Comparison of ENCODE assay signal across 10 cellular contexts in genomic region chr1:203744008-203744972, GRCh38. TPM values are rescaled to one million over a fixed set of nuclear protein-coding genes. Genes with fewer than 3 reads are reported as not detected.
DNase-seq lines count a peak whose midpoint lies in the region; ATAC-seq, FAIRE-seq and TF ChIP-seq lines count a peak whose summit lies in the region.
"Had no signal": no experiment of that assay in that cellular context is flagged by ENCODE, and none has a peak within 500 bp of the region (broad histone marks: within the 10 kb centered on the region; RNA-seq: fewer than 3 reads in every experiment).

No MANE protein-coding gene starts in this region.

- no peak for TF ChIP-seq CTCF in fibroblast of lung (conservative IDR thresholded peaks at IDR 0.05 in 1 of 2, IDR thresholded peaks at IDR 0.05 in 1 of 2; ENCODE audit: low read depth in 1 of 2, low read length in 2 of 2)
- TF ChIP-seq CTCF in pancreas (IDR thresholded peaks at IDR 0.05) = no peak
- TF ChIP-seq CTCF in osteocyte (IDR thresholded peaks at IDR 0.05) = no peak

- DNase-seq in activated CD4-positive, CD25-positive, alpha-beta regulatory T cell treated with anti-CD3 and anti-CD28 coated beads, Interleukin-2, amount 50 U/mL, for 72 hours = no peak
- DNase-seq in activated CD4-positive, alpha-beta T cell treated with anti-CD3 and anti-CD28 coated beads for 4 hours = peak; percentile 10 to 25
- DNase-seq in fibroblast of lung (ENCODE audit: low read depth in 2 of 2) (peak; percentile 50 to 66), pancreas (no peak), islet precursor cell (no peak), NCI-H1417 (lab: John Stamatoyannopoulos, UW) (no peak), osteocyte (ENCODE audit: extremely low spot score, unreplicated experiment) (no peak)

- peaks cover 11% of the 10 kb centered on the region for H3K36me3 ChIP-seq in fibroblast of lung (ENCODE audit: control insufficient read depth, insufficient read depth, low read length)
- peaks cover 0 to 5% (median 0%) of the 10 kb centered on the region in 3 donors for H3K36me3 ChIP-seq in pancreas

- H3K9ac ChIP-seq in fibroblast of lung (ENCODE audit: insufficient read depth, low read length) = no peak overlapping the region

- no peaks in the 10 kb centered on the region for H3K9me3 ChIP-seq in fibroblast of lung (ENCODE audit: control insufficient read depth, insufficient read depth, low read depth, low read length)
- H3K9me3 ChIP-seq in pancreas = no peaks in the 10 kb centered on the region
- H3K9me3 ChIP-seq: SJSA1 had no signal

- H3K4me3 Mint-ChIP-seq in osteocyte (ENCODE audit: unreplicated experiment) = no peak overlapping the region

- FAIRE-seq in pancreas (lab: Jason Lieb, UNC) = no peak
- FAIRE-seq: A204.1 had no signal

- H3K27me3 ChIP-seq in fibroblast of lung (ENCODE audit: control insufficient read depth, insufficient read depth, low read length) = no peaks in the 10 kb centered on the region
- no peaks in the 10 kb centered on the region for H3K27me3 ChIP-seq in pancreas
- H3K27me3 ChIP-seq: SJSA1 had no signal

- peaks cover 4% of the 10 kb centered on the region for H3K4me1 Mint-ChIP-seq in osteocyte (ENCODE audit: unreplicated experiment)

- H3K4me2 ChIP-seq in fibroblast of lung (ENCODE audit: extremely low read depth, insufficient read depth, low read length) = no peak overlapping the region

- H3K79me2 ChIP-seq in fibroblast of lung (ENCODE audit: control insufficient read depth, insufficient read depth, low read length) = no peaks in the 10 kb centered on the region

- ATAC-seq in activated CD4-positive, CD25-positive, alpha-beta regulatory T cell treated with anti-CD3 and anti-CD28 coated beads, Interleukin-2, amount 50 U/mL, for 24 hours = peak; percentile 35 to 41
- ATAC-seq in pancreas = peak in 3 of 4 donors; percentile 55 to 76 (median 63)

- no peaks in the 10 kb centered on the region for H3K27me3 Mint-ChIP-seq in osteocyte (ENCODE audit: unreplicated experiment)

- H3K27ac ChIP-seq in fibroblast of lung (ENCODE audit: insufficient read depth, low read length) = no peak overlapping the region
- H3K27ac ChIP-seq in pancreas = no peak overlapping the region
- H3K27ac ChIP-seq: SJSA1 had no signal

- no peak overlapping the region for H2AFZ ChIP-seq in fibroblast of lung (ENCODE audit: low read length)

- H3K27ac Mint-ChIP-seq in osteocyte (ENCODE audit: unreplicated experiment) = no peak overlapping the region

- peaks cover 22% of the 10 kb centered on the region for H3K36me3 Mint-ChIP-seq in osteocyte (ENCODE audit: unreplicated experiment)

- intact Hi-C loops in pancreas (cut with DNase I) = no loop called here

- no peaks in the 10 kb centered on the region for H3K4me1 ChIP-seq in fibroblast of lung (ENCODE audit: control insufficient read depth, extremely low read depth, insufficient read depth, low read length)
- H3K4me1 ChIP-seq in pancreas = no peaks in the 10 kb centered on the region
- H3K4me1 ChIP-seq: SJSA1 had no signal

- 88% methylated on average over 10 of the region's 10 CpGs for WGBS in pancreas, 2 donors

- H3K4me3 ChIP-seq in fibroblast of lung (replicated peaks in 1 of 4; ENCODE audit: control extremely low read depth in 1 of 4, insufficient read depth in 1 of 4, low read depth in 3 of 4, low read length in 4 of 4) (no peak overlapping the region), pancreas (no peak overlapping the region)
- H3K4me3 ChIP-seq: SJSA1 had no signal

- no peaks in the 10 kb centered on the region for H4K20me1 ChIP-seq in fibroblast of lung (ENCODE audit: control insufficient read depth, extremely low read depth, insufficient read depth, low read length)

- H3K9me3 Mint-ChIP-seq in osteocyte (ENCODE audit: unreplicated experiment) = peaks cover 3% of the 10 kb centered on the region

RNA-seq across cellular contexts. Expression of gene LAX1, which starts 20.7 kb away (rescaled TPM):
- not detected in 2 replicates for total RNA-seq in fibroblast of lung
- polyA plus RNA-seq in fibroblast of lung = 0.02 TPM in 1 of 2 replicates, not detected in the other
- not detected in 2 replicates for polyA plus RNA-seq in fibroblast of lung (2012)
- not detected in 2 replicates for polyA minus RNA-seq in fibroblast of lung (ENCODE audit: low replicate concordance)
- 1 to 10 TPM in 1 of 6 donors, under 1 TPM in 5; 0.09 to 1.0 (median 0.26) TPM for total RNA-seq in pancreas
- under 1 TPM in 1 of 2 donors, not detected in 1; 0.08 TPM for polyA plus RNA-seq in pancreas
- total RNA-seq in osteocyte = not detected in 2 replicates

RNA-seq across cellular contexts. Expression of gene ZBED6, which starts 51.1 kb away (rescaled TPM):
- total RNA-seq in fibroblast of lung = 12.3 and 12.7 TPM in 2 replicates
- 12.0 and 19.5 TPM in 2 replicates for polyA plus RNA-seq in fibroblast of lung
- 4.7 and 7.8 TPM in 2 replicates for polyA plus RNA-seq in fibroblast of lung (2012)
- polyA minus RNA-seq in fibroblast of lung (ENCODE audit: low replicate concordance) = 13.7 and 16.5 TPM in 2 replicates
- 10 to 100 TPM in 3 of 6 donors, 1 to 10 TPM in 3; 7.0 to 20.2 (median 10.7) TPM for total RNA-seq in pancreas
- polyA plus RNA-seq in pancreas = 1 to 10 TPM; 1.1 to 1.3 TPM
- 43.4 and 44.4 TPM in 2 replicates for total RNA-seq in osteocyte

RNA-seq across cellular contexts. Expression of gene ZC3H11A, which starts 51.1 kb away (rescaled TPM):
- total RNA-seq in fibroblast of lung (87.6 and 98.6 TPM in 2 replicates), pancreas (10 to 100 TPM; 19.1 to 37.5 (median 27.8) TPM), osteocyte (88.3 and 94.8 TPM in 2 replicates)
- polyA plus RNA-seq in fibroblast of lung (73.3 and 88.0 TPM in 2 replicates), pancreas (10 to 100 TPM; 28.1 to 60.1 TPM)
- 35.1 and 44.7 TPM in 2 replicates for polyA plus RNA-seq in fibroblast of lung (2012)
- 26.6 and 27.8 TPM in 2 replicates for polyA minus RNA-seq in fibroblast of lung (ENCODE audit: low replicate concordance)

Comparison
In these comparisons a context has a peak if more than half of its experiments do, and no peak if none do; other contexts are left out.
1. DNase-seq: peak in activated CD4-positive, alpha-beta T cell treated with anti-CD3 and anti-CD28 coated beads for 4 hours (2 of 2) and fibroblast of lung (2 of 2); none in activated CD4-positive, CD25-positive, alpha-beta regulatory T cell treated with anti-CD3 and anti-CD28 coated beads, Interleukin-2, amount 50 U/mL, for 72 hours (single experiment), pancreas (0 of 6), islet precursor cell (single experiment), NCI-H1417 (0 of 3) and osteocyte (single experiment).